18 cellular contexts compared by ENCODE assay signal in the genomic region with DNA sequence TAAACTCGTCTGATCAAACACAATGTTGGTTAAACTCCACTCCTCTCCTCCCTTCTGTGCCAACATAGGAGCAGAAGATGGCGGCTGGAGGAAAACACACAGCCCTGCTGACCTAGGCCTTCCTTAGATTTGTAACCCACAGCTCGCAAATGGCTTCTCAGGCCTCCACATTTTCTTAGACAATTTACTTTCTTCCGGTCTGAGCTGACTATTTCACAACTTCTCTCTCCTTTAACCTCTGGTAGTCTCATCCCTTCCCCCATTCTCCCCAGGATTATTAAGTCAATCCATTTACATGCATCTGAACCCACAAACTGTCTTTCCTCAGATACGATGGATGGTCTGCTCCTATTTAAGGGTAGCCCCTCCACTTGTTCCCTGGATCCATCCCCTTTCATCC.
"Had no signal": no experiment of that assay in that cellular context is flagged by ENCODE, and none has a peak within 500 bp of the region (broad histone marks: within the 10 kb centered on the region; RNA-seq: fewer than 3 reads in every experiment).

No MANE protein-coding gene starts in this region.

- H3K4me1 ChIP-seq: adrenal gland, breast epithelium, gastrocnemius medialis, left ventricle myocardium inferior, suprapubic skin, transverse colon had no signal

- H3K9me3 ChIP-seq: adrenal gland, breast epithelium, gastrocnemius medialis, left ventricle myocardium inferior, suprapubic skin, transverse colon had no signal

- H3K36me3 Mint-ChIP-seq: activated naive CD4-positive, alpha-beta T cell treated with anti-CD3 and anti-CD28 coated beads, Interleukin-2, amount 50 U/mL, for 72 hours had no signal

- H3K36me3 ChIP-seq: adrenal gland, breast epithelium, gastrocnemius medialis, left ventricle myocardium inferior, suprapubic skin, transverse colon had no signal

- H3K4me3 Mint-ChIP-seq: nephron progenitor cell; stimulated activated naive CD8-positive, alpha-beta T cell treated with anti-CD3 and anti-CD28 coated beads, Interleukin-15, amount 100 ng/mL, for 72 hours had no signal

- FAIRE-seq: astrocyte, TTC549 had no signal

- H3K27me3 Mint-ChIP-seq: stimulated activated naive CD8-positive, alpha-beta T cell treated with anti-CD3 and anti-CD28 coated beads, Interleukin-15, amount 100 ng/mL, for 72 hours had no signal

- H3K27ac Mint-ChIP-seq: activated naive CD4-positive, alpha-beta T cell treated with anti-CD3 and anti-CD28 coated beads, Interleukin-2, amount 50 U/mL, for 72 hours; nephron progenitor cell; stimulated activated naive CD8-positive, alpha-beta T cell treated with anti-CD3 and anti-CD28 coated beads, Interleukin-15, amount 100 ng/mL, for 72 hours had no signal

- DNase-seq: activated CD4-positive, alpha-beta T cell treated with anti-CD3 and anti-CD28 coated beads, Interleukin-2, amount 50 U/mL, for 4 hours; activated gamma-delta T cell treated with Interleukin-2 at 50 U/mL for 16 hours; adrenal gland; gastrocnemius medialis; head of caudate nucleus; left ventricle myocardium inferior; mammary epithelial cell; midbrain; nephron progenitor cell; occipital lobe; stimulated activated naive CD8-positive, alpha-beta T cell treated with anti-CD3 and anti-CD28 coated beads, Interleukin-15, amount 100 ng/mL, for 72 hours; transverse colon had no signal

- H3K27ac ChIP-seq: adrenal gland, breast epithelium, coronary artery, gastrocnemius medialis, left ventricle myocardium inferior, suprapubic skin, transverse colon had no signal

- H3K9me3 Mint-ChIP-seq: activated naive CD4-positive, alpha-beta T cell treated with anti-CD3 and anti-CD28 coated beads, Interleukin-2, amount 50 U/mL, for 72 hours; nephron progenitor cell; stimulated activated naive CD8-positive, alpha-beta T cell treated with anti-CD3 and anti-CD28 coated beads, Interleukin-15, amount 100 ng/mL, for 72 hours had no signal

- H3K4me1 Mint-ChIP-seq: nephron progenitor cell; stimulated activated naive CD8-positive, alpha-beta T cell treated with anti-CD3 and anti-CD28 coated beads, Interleukin-15, amount 100 ng/mL, for 72 hours had no signal

- H3K4me3 ChIP-seq: adrenal gland, breast epithelium, coronary artery, gastrocnemius medialis, left ventricle myocardium inferior, suprapubic skin, transverse colon had no signal

- H3K27me3 ChIP-seq: adrenal gland, breast epithelium, gastrocnemius medialis, suprapubic skin, transverse colon had no signal
